In the genomic region with DNA sequence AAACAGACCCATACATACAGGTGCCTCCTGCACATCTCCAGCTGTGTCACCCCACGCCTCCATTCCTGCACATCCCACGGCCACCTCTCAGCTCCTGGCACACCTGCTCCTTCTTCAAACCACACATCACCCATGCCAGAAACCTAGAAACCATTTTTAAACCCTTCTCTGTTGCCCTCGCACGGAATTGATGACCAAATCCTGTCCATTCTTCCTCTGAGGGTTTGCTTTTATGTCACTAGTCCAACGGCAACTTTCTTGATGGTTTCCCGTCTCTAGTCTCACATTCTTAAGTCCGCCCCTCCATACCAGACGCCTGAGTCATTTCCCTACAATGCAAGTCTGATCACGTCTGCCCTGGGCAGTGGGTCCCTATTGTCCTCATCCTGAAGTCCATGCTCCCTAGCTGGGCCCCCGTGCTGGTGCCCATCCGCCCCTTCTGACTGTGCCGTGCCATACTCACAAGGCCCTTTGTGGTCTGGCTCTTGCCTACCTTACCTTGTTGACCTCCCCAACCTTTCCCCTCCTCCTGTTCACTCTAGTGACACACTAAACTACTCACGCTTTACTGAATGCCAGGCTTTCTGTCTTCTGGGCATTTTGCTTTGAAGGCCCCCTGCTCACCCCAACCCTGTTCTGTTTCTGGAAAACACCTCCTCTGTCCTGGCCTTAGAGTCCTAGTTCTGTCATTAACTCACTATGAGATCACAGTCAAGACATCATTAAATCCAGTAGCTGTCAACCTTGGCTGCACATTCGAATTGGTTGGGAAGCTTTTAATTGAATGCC, we compare ENCODE assay signal across 9 cellular contexts. TPM values are rescaled to one million over a fixed set of nuclear protein-coding genes. Genes with fewer than 3 reads are reported as not detected.
A peak's percentile ranks its signal among the peaks of the same experiment; 100 is the strongest.
DNase-seq lines count a peak whose midpoint lies in the region; ATAC-seq lines count a peak whose summit lies in the region.
"Had no signal": no experiment of that assay in that cellular context is flagged by ENCODE, and none has a peak within 500 bp of the region (broad histone marks: within the 10 kb centered on the region; RNA-seq: fewer than 3 reads in every experiment).

No MANE protein-coding gene starts in this region.

- peaks cover 51% of the 10 kb centered on the region for H3K4me1 ChIP-seq in muscle layer of colon (ENCODE audit: insufficient read depth, low read length)

- H3K27me3 ChIP-seq in muscle layer of colon (ENCODE audit: control insufficient read depth in 1 of 2, insufficient read depth in 2 of 2, low read length in 2 of 2), result no peaks in the 10 kb centered on the region
- H3K27me3 ChIP-seq: right lobe of liver had no signal

- in situ Hi-C loops in Caki2 (cut with HindIII; ENCODE audit: low pct_unique_long_range_greater_than_20kb, low sequenced_read_pairs), result no loop called here

- no peak overlapping the region for H3K4me3 ChIP-seq in muscle layer of colon (ENCODE audit: low read depth in 1 of 2, low read length in 2 of 2)
- H3K4me3 ChIP-seq: right lobe of liver had no signal

- no peak for ATAC-seq in GM18909 (IDR thresholded peaks at IDR 0.05; ENCODE audit: poor library complexity, unreplicated experiment)
- no peak for ATAC-seq in HG03565 (IDR thresholded peaks at IDR 0.05; ENCODE audit: unreplicated experiment)

- no peaks in the 10 kb centered on the region for H3K36me3 ChIP-seq in muscle layer of colon (ENCODE audit: insufficient read depth, low read length)
- H3K36me3 ChIP-seq: right lobe of liver had no signal

- no peaks in the 10 kb centered on the region for H3K9me3 ChIP-seq in muscle layer of colon (ENCODE audit: low read length)
- H3K9me3 ChIP-seq: right lobe of liver had no signal

- DNase-seq in Caki2 (ENCODE audit: low read depth) (peak; percentile 95), NOMO-1 treated with dmso at 0.1 percent for 144 hours (lab: John Stamatoyannopoulos, UW; ENCODE audit: unreplicated experiment) (peak; percentile 54), SHP77 treated with DMSO at 0.1 percent for 48 hours (lab: John Stamatoyannopoulos, UW) (no peak), C1 segment of cervical spinal cord (lab: John Stamatoyannopoulos, UW) (no peak)

- H3K27ac ChIP-seq in cingulate gyrus (ENCODE audit: low read depth, low read length) (peak overlapping the region; percentile 83), muscle layer of colon (ENCODE audit: low read depth, low read length) (peak overlapping the region; percentile 60)
- H3K27ac ChIP-seq: right lobe of liver had no signal

- no peak overlapping the region for H3K9ac ChIP-seq in muscle layer of colon (ENCODE audit: low read length)

RNA-seq across cellular contexts. Expression of a gene that starts 17.6 kb away (rescaled TPM):
- 549 and 560 TPM in 2 replicates for total RNA-seq in Caki2 (2014; rRNA removed; shearing (Covaris generic); ENCODE audit: low replicate concordance)

Comparison
In these comparisons a context has a peak if more than half of its experiments do, and no peak if none do; other contexts are left out.
1. DNase-seq: peak in Caki2 (single experiment) and NOMO-1 treated with dmso at 0.1 percent for 144 hours (single experiment); none in SHP77 treated with DMSO at 0.1 percent for 48 hours (single experiment) and C1 segment of cervical spinal cord (0 of 14).